In the genomic region with DNA sequence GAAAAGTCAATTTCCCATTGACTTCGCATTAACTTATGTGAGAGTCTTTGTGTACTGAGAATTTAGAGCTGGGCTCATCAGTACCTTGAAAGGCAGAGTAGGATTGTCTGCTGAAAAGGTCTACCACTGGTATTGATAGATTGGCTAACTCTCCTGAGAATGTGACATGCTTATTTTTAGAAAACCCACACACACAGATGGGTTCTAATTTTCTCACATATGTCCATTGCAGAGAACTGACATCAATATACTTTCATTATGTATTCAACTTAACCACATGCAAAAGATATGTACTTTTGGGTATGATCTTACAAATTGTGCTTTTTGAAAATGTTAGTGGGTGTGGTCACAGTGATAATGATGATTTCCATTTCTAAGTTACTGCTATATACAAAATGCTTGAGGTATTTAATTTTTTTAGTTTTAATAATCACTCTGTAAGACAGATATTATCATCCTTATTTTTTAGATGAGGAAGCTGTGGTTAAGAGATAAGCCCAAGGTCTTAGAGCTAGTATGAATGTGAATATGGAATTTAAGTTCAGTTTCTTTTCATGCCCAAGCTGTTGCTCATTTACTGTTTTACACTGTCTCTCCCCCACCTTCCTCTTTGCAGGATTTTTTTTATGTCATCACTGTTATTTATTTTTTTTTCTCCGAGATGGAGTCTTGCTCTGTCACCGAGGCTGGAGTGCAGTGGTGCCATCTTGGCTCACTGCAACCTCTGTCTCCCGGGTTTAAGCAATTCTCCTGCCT, we compare ENCODE assay signal across 1 cellular context.
TF ChIP-seq lines count a peak whose summit lies in the region.

No MANE protein-coding gene starts in this region.

TF ChIP-seq in IMR-90, 13 proteins besides CTCF, POLR2A, EP300 and RAD21:
- TF ChIP-seq CEBPB (IDR thresholded peaks at IDR 0.05; ENCODE audit: low read depth, low read length) (no peak), MAZ (IDR thresholded peaks at IDR 0.05; ENCODE audit: borderline replicate concordance, low read depth, low read length) (no peak), RFX5 (IDR thresholded peaks at IDR 0.05; ENCODE audit: low read depth, low read length) (no peak), CHD1 (IDR thresholded peaks at IDR 0.05; ENCODE audit: low read depth, low read length) (no peak), MXI1 (IDR thresholded peaks at IDR 0.05; ENCODE audit: borderline replicate concordance, low read depth, low read length) (no peak), MAFK (IDR thresholded peaks at IDR 0.05; ENCODE audit: low read depth, low read length) (no peak), BHLHE40 (IDR thresholded peaks at IDR 0.05; ENCODE audit: low read depth, low read length) (no peak), NFE2L2 (IDR thresholded peaks at IDR 0.05; ENCODE audit: low read depth, low read length) (no peak), FOS (IDR thresholded peaks at IDR 0.05; ENCODE audit: low read depth, low read length) (no peak), SMC3 (IDR thresholded peaks at IDR 0.05; ENCODE audit: low read depth, low read length) (no peak), RCOR1 (IDR thresholded peaks at IDR 0.05; ENCODE audit: insufficient replicate concordance, low read length) (no peak)
- TF ChIP-seq, protein P1, sequence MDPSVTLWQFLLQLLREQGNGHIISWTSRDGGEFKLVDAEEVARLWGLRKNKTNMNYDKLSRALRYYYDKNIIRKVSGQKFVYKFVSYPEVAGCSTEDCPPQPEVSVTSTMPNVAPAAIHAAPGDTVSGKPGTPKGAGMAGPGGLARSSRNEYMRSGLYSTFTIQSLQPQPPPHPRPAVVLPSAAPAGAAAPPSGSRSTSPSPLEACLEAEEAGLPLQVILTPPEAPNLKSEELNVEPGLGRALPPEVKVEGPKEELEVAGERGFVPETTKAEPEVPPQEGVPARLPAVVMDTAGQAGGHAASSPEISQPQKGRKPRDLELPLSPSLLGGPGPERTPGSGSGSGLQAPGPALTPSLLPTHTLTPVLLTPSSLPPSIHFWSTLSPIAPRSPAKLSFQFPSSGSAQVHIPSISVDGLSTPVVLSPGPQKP (IDR thresholded peaks at IDR 0.05; ENCODE audit: borderline replicate concordance, low read depth, low read length) = no peak
- TF ChIP-seq, protein P2, sequence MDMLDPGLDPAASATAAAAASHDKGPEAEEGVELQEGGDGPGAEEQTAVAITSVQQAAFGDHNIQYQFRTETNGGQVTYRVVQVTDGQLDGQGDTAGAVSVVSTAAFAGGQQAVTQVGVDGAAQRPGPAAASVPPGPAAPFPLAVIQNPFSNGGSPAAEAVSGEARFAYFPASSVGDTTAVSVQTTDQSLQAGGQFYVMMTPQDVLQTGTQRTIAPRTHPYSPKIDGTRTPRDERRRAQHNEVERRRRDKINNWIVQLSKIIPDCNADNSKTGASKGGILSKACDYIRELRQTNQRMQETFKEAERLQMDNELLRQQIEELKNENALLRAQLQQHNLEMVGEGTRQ (IDR thresholded peaks at IDR 0.05; ENCODE audit: low read depth, low read length) = no peak
